ENCODE assay signal across 11 cellular contexts in the genomic region with DNA sequence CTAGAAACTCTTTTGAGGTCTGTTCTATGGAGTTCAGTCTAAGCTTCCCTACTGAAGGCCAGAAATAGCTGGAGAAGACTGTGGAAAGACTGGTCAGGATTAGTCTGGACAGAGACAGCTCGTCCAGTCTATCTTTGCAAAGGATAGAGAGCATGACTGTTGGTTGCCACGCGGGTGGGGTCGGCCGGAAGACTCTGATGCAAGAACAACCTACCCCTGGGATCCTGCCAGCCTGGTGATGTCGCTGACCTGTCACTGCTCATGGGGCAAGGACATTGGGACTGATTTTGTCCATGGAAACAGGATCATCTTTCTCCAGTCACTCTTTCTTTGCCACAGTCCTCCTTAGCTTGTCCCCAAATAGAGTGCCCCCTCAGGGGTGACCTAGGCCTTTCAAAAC.
"Had no signal": no experiment of that assay in that cellular context is flagged by ENCODE, and none has a peak within 500 bp of the region (broad histone marks: within the 10 kb centered on the region; RNA-seq: fewer than 3 reads in every experiment).

No MANE protein-coding gene starts in this region.

- H3K4me3 ChIP-seq: left lung, thyroid gland had no signal

- H3K9me3 ChIP-seq: ascending aorta, left lung, neutrophil, thyroid gland had no signal

- H3K27ac ChIP-seq: ascending aorta, coronary artery, left lung, neutrophil, thyroid gland had no signal

- H3K4me1 ChIP-seq: left lung had no signal

- DNase-seq: natural killer cell had no signal

- H3K27me3 ChIP-seq: ascending aorta, thyroid gland had no signal

- ATAC-seq: activated naive CD8-positive, alpha-beta T cell treated with anti-CD3 and anti-CD28 coated beads, Interleukin-2, amount 50 U/mL, for 24 hours had no signal

- H3K36me3 ChIP-seq: ascending aorta, left lung, neutrophil, thyroid gland had no signal

- H3K36me3 Mint-ChIP-seq: memory B cell; natural killer cell; stimulated activated naive B cell treated with anti-CD40 and anti-IgM and Interleukin-4, amounts not matched to agents 10 μg/mL and 1 μg/mL and 100 μg/mL, for 72 hours had no signal

- H3K9me3 Mint-ChIP-seq: activated naive CD4-positive, alpha-beta T cell treated with anti-CD3 and anti-CD28 coated beads for 36 hours; activated naive CD8-positive, alpha-beta T cell treated with anti-CD3 and anti-CD28 coated beads, Interleukin-2, amount 50 U/mL, for 24 hours; activated T-helper 2 cell treated with anti-CD3 and anti-CD28 coated beads, Interferon-gamma antibody, Interleukin-2, Interleukin-4, amounts not matched to agents 10 μg/mL and 5 μg/mL and 100 μg/mL, durations not matched to agents 14 hours and 24 hours and 36 hours; memory B cell; stimulated activated naive B cell treated with anti-CD40 and anti-IgM and Interleukin-4, amounts not matched to agents 10 μg/mL and 1 μg/mL and 100 μg/mL, for 72 hours had no signal

- H3K4me3 Mint-ChIP-seq: activated naive CD4-positive, alpha-beta T cell treated with anti-CD3 and anti-CD28 coated beads for 36 hours; activated naive CD8-positive, alpha-beta T cell treated with anti-CD3 and anti-CD28 coated beads, Interleukin-2, amount 50 U/mL, for 24 hours; memory B cell; natural killer cell; stimulated activated naive B cell treated with anti-CD40 and anti-IgM and Interleukin-4, amounts not matched to agents 10 μg/mL and 1 μg/mL and 100 μg/mL, for 72 hours had no signal
